Comparison of ENCODE assay signal across 14 cellular contexts in genomic region chr10:60235001-60235400, GRCh38.
DNase-seq lines count a peak whose midpoint lies in the region; ATAC-seq, FAIRE-seq and TF ChIP-seq lines count a peak whose summit lies in the region.
"Had no signal": no experiment of that assay in that cellular context is flagged by ENCODE, and none has a peak within 500 bp of the region (broad histone marks: within the 10 kb centered on the region; RNA-seq: fewer than 3 reads in every experiment).

No MANE protein-coding gene starts in this region.

- TF ChIP-seq POLR2A in GM18505 (IDR thresholded peaks at IDR 0.05; ENCODE audit: borderline replicate concordance, extremely low read depth, insufficient read depth, insufficient read length): no peak

- peak; percentile 4 for FAIRE-seq in GM19239 (lab: Jason Lieb, UNC)

- H3K27me3 ChIP-seq in dorsolateral prefrontal cortex: no peaks in the 10 kb centered on the region
- H3K27me3 ChIP-seq: neural progenitor cell had no signal

- no peak for ATAC-seq in GM18505 (IDR thresholded peaks at IDR 0.05; ENCODE audit: unreplicated experiment)
- no peak for ATAC-seq in GM21723 (IDR thresholded peaks at IDR 0.05; ENCODE audit: unreplicated experiment)
- ATAC-seq: T-cell had no signal

- DNase-seq in GM19239 (ENCODE audit: insufficient read length, low spot score) (no peak), NCI-H446 treated with DMSO at 0.1 percent for 48 hours (lab: John Stamatoyannopoulos, UW) (peak; percentile 60), dorsolateral prefrontal cortex (peak in 2 of 10 donors; percentile 28 to 60), midbrain (lab: John Stamatoyannopoulos, UW) (peak; percentile 51), occipital lobe (lab: John Stamatoyannopoulos, UW) (no peak), NCI-H187 treated with DMSO at 0.1 percent for 48 hours (lab: John Stamatoyannopoulos, UW) (no peak)
- DNase-seq: activated CD4-positive, alpha-beta memory T cell treated with anti-CD3 and anti-CD28 coated beads, Interleukin-2, amount 10 ng/mL, durations not matched to agents 7 days and 5 days; DMS153; stimulated activated CD4-positive, alpha-beta T cell treated with anti-CD3 and anti-CD28 coated beads, Interleukin-1b, Interleukin-23, amount 100 ng/mL, for 48 hours; stimulated activated naive CD4-positive, alpha-beta T cell treated with Interleukin-2 at 50 U/mL for 16 hours; T-cell had no signal

- no peak for TF ChIP-seq CTCF in dorsolateral prefrontal cortex (IDR thresholded peaks at IDR 0.05 in 54 of 56, conservative IDR thresholded peaks at IDR 0.05 in 2 of 56; ENCODE audit: low read depth in 1 of 56, partially characterized antibody in 56 of 56)

- intact Hi-C loops in dorsolateral prefrontal cortex (cut with DNase I): no loop called here

- no peak overlapping the region for H3K4me3 ChIP-seq in dorsolateral prefrontal cortex
- H3K4me3 ChIP-seq: neural progenitor cell had no signal

- peak overlapping the region in 36 of 59 donors; percentile 0 to 67 (median 34) for H3K27ac ChIP-seq in dorsolateral prefrontal cortex
- H3K27ac ChIP-seq: neural progenitor cell had no signal

Comparison
In these comparisons a context has a peak if more than half of its experiments do, and no peak if none do; other contexts are left out.
1. DNase-seq: peak in NCI-H446 treated with DMSO at 0.1 percent for 48 hours (single experiment) and midbrain (single experiment); none in GM19239 (single experiment), occipital lobe (single experiment) and NCI-H187 treated with DMSO at 0.1 percent for 48 hours (single experiment).